ENCODE assay signal across 1 cellular context in genomic region chr19:12778020-12778904, GRCh38.
TF ChIP-seq lines count a peak whose summit lies in the region.

No MANE protein-coding gene starts in this region.

TF ChIP-seq in HEK293, 187 proteins besides CTCF, POLR2A, EP300 and RAD21 (continued from another document and continues in another):
- TF ChIP-seq, protein P1, sequence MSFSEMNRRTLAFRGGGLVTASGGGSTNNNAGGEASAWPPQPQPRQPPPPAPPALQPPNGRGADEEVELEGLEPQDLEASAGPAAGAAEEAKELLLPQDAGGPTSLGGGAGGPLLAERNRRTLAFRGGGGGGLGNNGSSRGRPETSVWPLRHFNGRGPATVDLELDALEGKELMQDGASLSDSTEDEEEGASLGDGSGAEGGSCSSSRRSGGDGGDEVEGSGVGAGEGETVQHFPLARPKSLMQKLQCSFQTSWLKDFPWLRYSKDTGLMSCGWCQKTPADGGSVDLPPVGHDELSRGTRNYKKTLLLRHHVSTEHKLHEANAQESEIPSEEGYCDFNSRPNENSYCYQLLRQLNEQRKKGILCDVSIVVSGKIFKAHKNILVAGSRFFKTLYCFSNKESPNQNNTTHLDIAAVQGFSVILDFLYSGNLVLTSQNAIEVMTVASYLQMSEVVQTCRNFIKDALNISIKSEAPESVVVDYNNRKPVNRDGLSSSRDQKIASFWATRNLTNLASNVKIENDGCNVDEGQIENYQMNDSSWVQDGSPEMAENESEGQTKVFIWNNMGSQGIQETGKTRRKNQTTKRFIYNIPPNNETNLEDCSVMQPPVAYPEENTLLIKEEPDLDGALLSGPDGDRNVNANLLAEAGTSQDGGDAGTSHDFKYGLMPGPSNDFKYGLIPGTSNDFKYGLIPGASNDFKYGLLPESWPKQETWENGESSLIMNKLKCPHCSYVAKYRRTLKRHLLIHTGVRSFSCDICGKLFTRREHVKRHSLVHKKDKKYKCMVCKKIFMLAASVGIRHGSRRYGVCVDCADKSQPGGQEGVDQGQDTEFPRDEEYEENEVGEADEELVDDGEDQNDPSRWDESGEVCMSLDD (tag by site-specific recombination; IDR thresholded peaks at IDR 0.05), result 0 out of 2 replicates have a peak, but pooled peaks have one; percentile 35
- TF ChIP-seq OVOL3 (tag by site-specific recombination; IDR thresholded peaks at IDR 0.05) (no peak), GLIS2 (tag by site-specific recombination; IDR thresholded peaks at IDR 0.05) (peak; percentile 18; the same call in 1 of the 2 replicates), ZBTB7A (tag by site-specific recombination; IDR thresholded peaks at IDR 0.05; ENCODE audit: low read depth) (no peak), MEIS1 (CRISPR knock-in tag; IDR thresholded peaks at IDR 0.05; ENCODE audit: borderline replicate concordance) (no peak), ZSCAN18 (tag by site-specific recombination; IDR thresholded peaks at IDR 0.05) (no peak), RBAK (tag by site-specific recombination; IDR thresholded peaks at IDR 0.05) (no peak), ZNF335 (tag by site-specific recombination; conservative IDR thresholded peaks at IDR 0.05) (peak; percentile 21; the same call in 1 of the 2 replicates), OSR2 (tag by site-specific recombination; IDR thresholded peaks at IDR 0.05) (peak; percentile 62), ZNF433 (tag by site-specific recombination; IDR thresholded peaks at IDR 0.05; ENCODE audit: low read depth) (no peak), ZNF571 (tag by site-specific recombination; IDR thresholded peaks at IDR 0.05) (no peak), KLF16 (tag by site-specific recombination; IDR thresholded peaks at IDR 0.05) (peak; percentile 58), ZBTB20 (tag by site-specific recombination; IDR thresholded peaks at IDR 0.05) (peak; percentile 65), ZEB2 (tag by site-specific recombination; IDR thresholded peaks at IDR 0.05) (0 out of 2 replicates have a peak, but pooled peaks have one; percentile 15), ZNF610 (tag by site-specific recombination; IDR thresholded peaks at IDR 0.05; ENCODE audit: borderline replicate concordance) (no peak), ZNF664 (tag by site-specific recombination; IDR thresholded peaks at IDR 0.05) (no peak), ZXDB (tag by site-specific recombination; IDR thresholded peaks at IDR 0.05) (peak; percentile 60), ZNF311 (tag by site-specific recombination; IDR thresholded peaks at IDR 0.05; ENCODE audit: borderline replicate concordance) (no peak), ZBTB21 (tag by site-specific recombination; IDR thresholded peaks at IDR 0.05) (no peak; the same call in 1 of the 2 replicates), ZNF2 (tag by site-specific recombination; IDR thresholded peaks at IDR 0.05) (no peak), SP2 (tag by site-specific recombination; IDR thresholded peaks at IDR 0.05) (peak; percentile 77), ZNF501 (tag by site-specific recombination; IDR thresholded peaks at IDR 0.05) (no peak), ZNF350 (tag by site-specific recombination; IDR thresholded peaks at IDR 0.05) (no peak), ZNF585B (tag by site-specific recombination; IDR thresholded peaks at IDR 0.05) (no peak), ZNF223 (tag by site-specific recombination; IDR thresholded peaks at IDR 0.05) (no peak), ZNF324 (tag by site-specific recombination; IDR thresholded peaks at IDR 0.05) (no peak), ZNF416 (tag by site-specific recombination; IDR thresholded peaks at IDR 0.05) (no peak), ZNF473 (tag by site-specific recombination; IDR thresholded peaks at IDR 0.05) (no peak), KLF1 (tag by site-specific recombination; IDR thresholded peaks at IDR 0.05) (peak; percentile 48; the same call in 1 of the 2 replicates), ZNF211 (tag by site-specific recombination; IDR thresholded peaks at IDR 0.05; ENCODE audit: low read depth) (no peak), ZNF26 (tag by site-specific recombination; IDR thresholded peaks at IDR 0.05) (no peak), ZNF175 (tag by site-specific recombination; IDR thresholded peaks at IDR 0.05) (no peak), ZNF514 (tag by site-specific recombination; IDR thresholded peaks at IDR 0.05) (no peak), SP7 (tag by site-specific recombination; IDR thresholded peaks at IDR 0.05) (peak; percentile 83; the same call in 1 of the 2 replicates), ZNF391 (tag by site-specific recombination; IDR thresholded peaks at IDR 0.05; ENCODE audit: borderline replicate concordance, low read depth) (no peak), IKZF3 (tag by site-specific recombination; IDR thresholded peaks at IDR 0.05) (peak; percentile 78), ZNF16 (tag by site-specific recombination; IDR thresholded peaks at IDR 0.05; ENCODE audit: low read depth) (no peak), ZNF292 (tag by site-specific recombination; IDR thresholded peaks at IDR 0.05; ENCODE audit: borderline replicate concordance, low read depth) (no peak), ZNF174 (tag by site-specific recombination; IDR thresholded peaks at IDR 0.05) (no peak), ZNF529 (tag by site-specific recombination; IDR thresholded peaks at IDR 0.05; ENCODE audit: insufficient replicate concordance) (no peak), ZNF423 (tag by site-specific recombination; IDR thresholded peaks at IDR 0.05) (no peak), SCRT1 (tag by site-specific recombination; IDR thresholded peaks at IDR 0.05; ENCODE audit: borderline replicate concordance) (no peak), ZNF76 (tag by site-specific recombination; IDR thresholded peaks at IDR 0.05; ENCODE audit: borderline replicate concordance, low read depth) (peak; percentile 64), SETDB1 (IDR thresholded peaks at IDR 0.05; ENCODE audit: insufficient read length, low read length) (no peak), KLF8 (tag by site-specific recombination; IDR thresholded peaks at IDR 0.05) (no peak)
- TF ChIP-seq, protein P2, sequence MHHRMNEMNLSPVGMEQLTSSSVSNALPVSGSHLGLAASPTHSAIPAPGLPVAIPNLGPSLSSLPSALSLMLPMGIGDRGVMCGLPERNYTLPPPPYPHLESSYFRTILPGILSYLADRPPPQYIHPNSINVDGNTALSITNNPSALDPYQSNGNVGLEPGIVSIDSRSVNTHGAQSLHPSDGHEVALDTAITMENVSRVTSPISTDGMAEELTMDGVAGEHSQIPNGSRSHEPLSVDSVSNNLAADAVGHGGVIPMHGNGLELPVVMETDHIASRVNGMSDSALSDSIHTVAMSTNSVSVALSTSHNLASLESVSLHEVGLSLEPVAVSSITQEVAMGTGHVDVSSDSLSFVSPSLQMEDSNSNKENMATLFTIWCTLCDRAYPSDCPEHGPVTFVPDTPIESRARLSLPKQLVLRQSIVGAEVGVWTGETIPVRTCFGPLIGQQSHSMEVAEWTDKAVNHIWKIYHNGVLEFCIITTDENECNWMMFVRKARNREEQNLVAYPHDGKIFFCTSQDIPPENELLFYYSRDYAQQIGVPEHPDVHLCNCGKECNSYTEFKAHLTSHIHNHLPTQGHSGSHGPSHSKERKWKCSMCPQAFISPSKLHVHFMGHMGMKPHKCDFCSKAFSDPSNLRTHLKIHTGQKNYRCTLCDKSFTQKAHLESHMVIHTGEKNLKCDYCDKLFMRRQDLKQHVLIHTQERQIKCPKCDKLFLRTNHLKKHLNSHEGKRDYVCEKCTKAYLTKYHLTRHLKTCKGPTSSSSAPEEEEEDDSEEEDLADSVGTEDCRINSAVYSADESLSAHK (tag by site-specific recombination; IDR thresholded peaks at IDR 0.05), result no peak
- TF ChIP-seq, protein P3, sequence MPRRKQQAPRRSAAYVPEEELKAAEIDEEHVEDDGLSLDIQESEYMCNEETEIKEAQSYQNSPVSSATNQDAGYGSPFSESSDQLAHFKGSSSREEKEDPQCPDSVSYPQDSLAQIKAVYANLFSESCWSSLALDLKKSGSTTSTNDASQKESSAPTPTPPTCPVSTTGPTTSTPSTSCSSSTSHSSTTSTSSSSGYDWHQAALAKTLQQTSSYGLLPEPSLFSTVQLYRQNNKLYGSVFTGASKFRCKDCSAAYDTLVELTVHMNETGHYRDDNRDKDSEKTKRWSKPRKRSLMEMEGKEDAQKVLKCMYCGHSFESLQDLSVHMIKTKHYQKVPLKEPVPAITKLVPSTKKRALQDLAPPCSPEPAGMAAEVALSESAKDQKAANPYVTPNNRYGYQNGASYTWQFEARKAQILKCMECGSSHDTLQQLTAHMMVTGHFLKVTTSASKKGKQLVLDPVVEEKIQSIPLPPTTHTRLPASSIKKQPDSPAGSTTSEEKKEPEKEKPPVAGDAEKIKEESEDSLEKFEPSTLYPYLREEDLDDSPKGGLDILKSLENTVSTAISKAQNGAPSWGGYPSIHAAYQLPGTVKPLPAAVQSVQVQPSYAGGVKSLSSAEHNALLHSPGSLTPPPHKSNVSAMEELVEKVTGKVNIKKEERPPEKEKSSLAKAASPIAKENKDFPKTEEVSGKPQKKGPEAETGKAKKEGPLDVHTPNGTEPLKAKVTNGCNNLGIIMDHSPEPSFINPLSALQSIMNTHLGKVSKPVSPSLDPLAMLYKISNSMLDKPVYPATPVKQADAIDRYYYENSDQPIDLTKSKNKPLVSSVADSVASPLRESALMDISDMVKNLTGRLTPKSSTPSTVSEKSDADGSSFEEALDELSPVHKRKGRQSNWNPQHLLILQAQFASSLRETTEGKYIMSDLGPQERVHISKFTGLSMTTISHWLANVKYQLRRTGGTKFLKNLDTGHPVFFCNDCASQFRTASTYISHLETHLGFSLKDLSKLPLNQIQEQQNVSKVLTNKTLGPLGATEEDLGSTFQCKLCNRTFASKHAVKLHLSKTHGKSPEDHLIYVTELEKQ (tag by site-specific recombination; IDR thresholded peaks at IDR 0.05; ENCODE audit: borderline replicate concordance), result no peak
- TF ChIP-seq, protein P4, sequence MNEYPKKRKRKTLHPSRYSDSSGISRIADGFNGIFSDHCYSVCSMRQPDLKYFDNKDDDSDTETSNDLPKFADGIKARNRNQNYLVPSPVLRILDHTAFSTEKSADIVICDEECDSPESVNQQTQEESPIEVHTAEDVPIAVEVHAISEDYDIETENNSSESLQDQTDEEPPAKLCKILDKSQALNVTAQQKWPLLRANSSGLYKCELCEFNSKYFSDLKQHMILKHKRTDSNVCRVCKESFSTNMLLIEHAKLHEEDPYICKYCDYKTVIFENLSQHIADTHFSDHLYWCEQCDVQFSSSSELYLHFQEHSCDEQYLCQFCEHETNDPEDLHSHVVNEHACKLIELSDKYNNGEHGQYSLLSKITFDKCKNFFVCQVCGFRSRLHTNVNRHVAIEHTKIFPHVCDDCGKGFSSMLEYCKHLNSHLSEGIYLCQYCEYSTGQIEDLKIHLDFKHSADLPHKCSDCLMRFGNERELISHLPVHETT (tag by site-specific recombination; IDR thresholded peaks at IDR 0.05), result 0 out of 2 replicates have a peak, but pooled peaks have one; percentile 12
- TF ChIP-seq, protein P5, sequence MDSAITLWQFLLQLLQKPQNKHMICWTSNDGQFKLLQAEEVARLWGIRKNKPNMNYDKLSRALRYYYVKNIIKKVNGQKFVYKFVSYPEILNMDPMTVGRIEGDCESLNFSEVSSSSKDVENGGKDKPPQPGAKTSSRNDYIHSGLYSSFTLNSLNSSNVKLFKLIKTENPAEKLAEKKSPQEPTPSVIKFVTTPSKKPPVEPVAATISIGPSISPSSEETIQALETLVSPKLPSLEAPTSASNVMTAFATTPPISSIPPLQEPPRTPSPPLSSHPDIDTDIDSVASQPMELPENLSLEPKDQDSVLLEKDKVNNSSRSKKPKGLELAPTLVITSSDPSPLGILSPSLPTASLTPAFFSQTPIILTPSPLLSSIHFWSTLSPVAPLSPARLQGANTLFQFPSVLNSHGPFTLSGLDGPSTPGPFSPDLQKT (IDR thresholded peaks at IDR 0.05; ENCODE audit: borderline replicate concordance, low read depth, low read length), result no peak
- TF ChIP-seq, protein P6, sequence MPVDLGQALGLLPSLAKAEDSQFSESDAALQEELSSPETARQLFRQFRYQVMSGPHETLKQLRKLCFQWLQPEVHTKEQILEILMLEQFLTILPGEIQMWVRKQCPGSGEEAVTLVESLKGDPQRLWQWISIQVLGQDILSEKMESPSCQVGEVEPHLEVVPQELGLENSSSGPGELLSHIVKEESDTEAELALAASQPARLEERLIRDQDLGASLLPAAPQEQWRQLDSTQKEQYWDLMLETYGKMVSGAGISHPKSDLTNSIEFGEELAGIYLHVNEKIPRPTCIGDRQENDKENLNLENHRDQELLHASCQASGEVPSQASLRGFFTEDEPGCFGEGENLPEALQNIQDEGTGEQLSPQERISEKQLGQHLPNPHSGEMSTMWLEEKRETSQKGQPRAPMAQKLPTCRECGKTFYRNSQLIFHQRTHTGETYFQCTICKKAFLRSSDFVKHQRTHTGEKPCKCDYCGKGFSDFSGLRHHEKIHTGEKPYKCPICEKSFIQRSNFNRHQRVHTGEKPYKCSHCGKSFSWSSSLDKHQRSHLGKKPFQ (tag by site-specific recombination; IDR thresholded peaks at IDR 0.05), result no peak
- TF ChIP-seq, protein P7, sequence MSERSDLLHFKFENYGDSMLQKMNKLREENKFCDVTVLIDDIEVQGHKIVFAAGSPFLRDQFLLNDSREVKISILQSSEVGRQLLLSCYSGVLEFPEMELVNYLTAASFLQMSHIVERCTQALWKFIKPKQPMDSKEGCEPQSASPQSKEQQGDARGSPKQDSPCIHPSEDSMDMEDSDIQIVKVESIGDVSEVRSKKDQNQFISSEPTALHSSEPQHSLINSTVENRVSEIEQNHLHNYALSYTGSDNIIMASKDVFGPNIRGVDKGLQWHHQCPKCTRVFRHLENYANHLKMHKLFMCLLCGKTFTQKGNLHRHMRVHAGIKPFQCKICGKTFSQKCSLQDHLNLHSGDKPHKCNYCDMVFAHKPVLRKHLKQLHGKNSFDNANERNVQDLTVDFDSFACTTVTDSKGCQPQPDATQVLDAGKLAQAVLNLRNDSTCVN (tag by site-specific recombination; optimal IDR thresholded peaks at IDR 0.05), result peak; percentile 23
